Comparison of ENCODE assay signal across 16 cellular contexts in the genomic region with DNA sequence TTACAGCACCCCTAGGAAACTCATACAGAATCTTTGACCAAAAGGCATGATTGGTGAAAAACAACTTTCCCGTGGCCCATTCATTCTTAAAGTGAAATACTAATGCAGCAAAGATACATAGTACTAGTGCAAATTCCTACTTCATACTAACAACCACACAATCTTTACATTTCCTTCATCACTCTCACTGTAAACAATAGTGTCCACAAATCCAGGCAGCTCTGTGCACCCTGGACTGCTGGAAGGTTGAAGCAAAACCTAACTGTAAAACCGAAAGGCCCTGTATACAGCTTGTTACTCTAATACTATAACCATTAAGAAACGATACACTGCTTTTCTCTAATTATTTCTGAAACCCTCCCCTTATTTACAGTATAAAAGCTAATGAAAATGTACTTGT.
DNase-seq lines count a peak whose midpoint lies in the region; FAIRE-seq and TF ChIP-seq lines count a peak whose summit lies in the region.
"Had no signal": no experiment of that assay in that cellular context is flagged by ENCODE, and none has a peak within 500 bp of the region (broad histone marks: within the 10 kb centered on the region; RNA-seq: fewer than 3 reads in every experiment).

No MANE protein-coding gene starts in this region.

- H3K27ac ChIP-seq in VCaP, result peak overlapping the region; percentile 95
- H3K27ac ChIP-seq: BLaER1 had no signal

- H3K27ac Mint-ChIP-seq in Caco-2 (ENCODE audit: unreplicated experiment) (peak overlapping the region; percentile 22), progenitor cell of endocrine pancreas (peak overlapping the region; percentile 7)
- H3K27ac Mint-ChIP-seq: CD14-positive monocyte; CD8-positive, alpha-beta T cell had no signal

- POLR2A ChIA-PET in Caco-2 (lab: Charles Lee), result no interaction called here

- peaks cover 10% of the 10 kb centered on the region for H3K9me3 Mint-ChIP-seq in Caco-2 (ENCODE audit: unreplicated experiment)
- H3K9me3 Mint-ChIP-seq in progenitor cell of endocrine pancreas (ENCODE audit: low read depth), result peaks cover 15% of the 10 kb centered on the region
- H3K9me3 Mint-ChIP-seq: CD8-positive, alpha-beta T cell had no signal

- no peaks in the 10 kb centered on the region for H3K27me3 Mint-ChIP-seq in Caco-2 (ENCODE audit: insufficient read depth, unreplicated experiment)
- H3K27me3 Mint-ChIP-seq in progenitor cell of endocrine pancreas, result no peaks in the 10 kb centered on the region

- DNase-seq in Caco-2, result no peak
- DNase-seq in GM12892 (ENCODE audit: insufficient read length), result no peak
- DNase-seq in progenitor cell of endocrine pancreas (ENCODE audit: low spot score, unreplicated experiment), result no peak
- no peak for DNase-seq in NCI-H146 treated with DMSO at 0.1 percent for 48 hours (lab: John Stamatoyannopoulos, UW; ENCODE audit: unreplicated experiment)
- DNase-seq in T-helper 2 cell, result no peak
- no peak for DNase-seq in CD1c-positive myeloid dendritic cell (ENCODE audit: extremely low spot score)
- DNase-seq: 8988T; CD8-positive, alpha-beta T cell; GOT3; H7 had no signal

- peaks cover 43% of the 10 kb centered on the region for H3K4me1 Mint-ChIP-seq in Caco-2 (ENCODE audit: low read depth, unreplicated experiment)
- peaks cover 33% of the 10 kb centered on the region for H3K4me1 Mint-ChIP-seq in progenitor cell of endocrine pancreas (ENCODE audit: low read depth)
- H3K4me1 Mint-ChIP-seq: CD14-positive monocyte had no signal

- H3K9me3 ChIP-seq in Caco-2, result no peaks in the 10 kb centered on the region
- H3K9me3 ChIP-seq: BLaER1 had no signal

- FAIRE-seq in GM12892 (lab: Jason Lieb, UNC), result peak; percentile 14
- FAIRE-seq: D721Med, G401.6, HTR-8/SVneo had no signal

- H3K4me1 ChIP-seq in Caco-2, result peaks cover 28% of the 10 kb centered on the region

- intact Hi-C loops in Caco-2 (cut with micrococcal nuclease; ENCODE audit: unreplicated experiment), result no loop called here

- no peaks in the 10 kb centered on the region for H3K27me3 ChIP-seq in Caco-2 (replicated peaks; ENCODE audit: control insufficient read depth, insufficient read depth, low read length)
- H3K27me3 ChIP-seq: BLaER1 had no signal

- no TSS peak for BruUV-seq in Caco-2 (replicated peaks; lab: Mats Ljungman, UMichigan)

- TF ChIP-seq CTCF in Caco-2 (IDR thresholded peaks at IDR 0.05; ENCODE audit: insufficient read depth in 1 of 2, low read depth in 1 of 2, low read length in 1 of 2, severe bottlenecking in 1 of 2, unreplicated experiment in 1 of 2) (no peak), VCaP (conservative IDR thresholded peaks at IDR 0.05) (no peak), progenitor cell of endocrine pancreas (IDR thresholded peaks at IDR 0.05; ENCODE audit: unreplicated experiment) (no peak)

- peaks cover 20% of the 10 kb centered on the region for H3K36me3 Mint-ChIP-seq in Caco-2 (ENCODE audit: insufficient read depth, unreplicated experiment)
- H3K36me3 Mint-ChIP-seq in progenitor cell of endocrine pancreas (ENCODE audit: insufficient read depth), result peaks cover 9% of the 10 kb centered on the region
- H3K36me3 Mint-ChIP-seq: CD14-positive monocyte; CD8-positive, alpha-beta T cell had no signal

- no peak overlapping the region for H3K4me3 ChIP-seq in Caco-2 (ENCODE audit: low read depth, low read length)
- H3K4me3 ChIP-seq: BLaER1 had no signal

- H3K4me3 Mint-ChIP-seq in Caco-2 (ENCODE audit: unreplicated experiment) (no peak overlapping the region), progenitor cell of endocrine pancreas (ENCODE audit: low read depth) (no peak overlapping the region)
- H3K4me3 Mint-ChIP-seq: CD14-positive monocyte; CD8-positive, alpha-beta T cell had no signal

- H3K36me3 ChIP-seq in Caco-2 (ENCODE audit: control insufficient read depth, insufficient read depth, low read length), result no peaks in the 10 kb centered on the region
- H3K36me3 ChIP-seq: BLaER1 had no signal

- CTCF ChIA-PET in Caco-2 (lab: Charles Lee), result no interaction called here

- TF ChIP-seq POLR2A in GM12892 (IDR thresholded peaks at IDR 0.05; ENCODE audit: low read depth, low read length), result no peak
